ENCODE assay signal across 12 cellular contexts in the genomic region with DNA sequence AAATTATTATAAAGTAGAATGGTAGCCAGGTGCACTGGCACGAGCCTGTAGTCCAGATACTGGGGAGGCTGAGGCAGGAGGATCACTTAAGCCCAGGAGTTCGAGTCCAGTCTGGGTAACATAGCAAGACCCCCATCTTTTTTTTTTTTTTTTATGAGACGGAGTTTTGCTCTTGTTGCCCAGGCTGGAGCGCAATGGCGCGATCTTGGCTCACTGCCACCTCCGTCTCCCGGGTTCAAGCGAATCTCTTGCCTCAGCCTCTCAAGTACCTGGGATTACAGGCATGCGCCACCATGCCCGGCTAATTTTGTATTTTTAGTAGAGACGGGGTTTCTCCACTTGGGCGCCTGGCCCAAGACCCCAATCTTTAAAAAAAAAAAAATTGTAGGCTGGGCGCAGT. TPM values are rescaled to one million over a fixed set of nuclear protein-coding genes. Genes with fewer than 3 reads are reported as not detected.
DNase-seq lines count a peak whose midpoint lies in the region; ATAC-seq, FAIRE-seq and TF ChIP-seq lines count a peak whose summit lies in the region.
"Not testable (repeated sequence)": the region's sequence is repeated elsewhere in the genome, so short reads cannot be mapped to it uniquely, and the experiment has no call there.
"Had no signal": no experiment of that assay in that cellular context is flagged by ENCODE, and none has a peak within 500 bp of the region (broad histone marks: within the 10 kb centered on the region; RNA-seq: fewer than 3 reads in every experiment).

No MANE protein-coding gene starts in this region.

- not testable (repeated sequence) for H3K79me2 ChIP-seq in K562 (ENCODE audit: control insufficient read depth, insufficient read depth, low read length); HepG2 (ENCODE audit: insufficient read depth, low read length)

- not testable (repeated sequence) for TF ChIP-seq POLR2A in K562 (conservative IDR thresholded peaks at IDR 0.05); HepG2 (IDR thresholded peaks at IDR 0.05; ENCODE audit: insufficient read depth in 1 of 2, low read depth in 2 of 2, low read length in 2 of 2)

- H3K9ac ChIP-seq in K562 (ENCODE audit: insufficient read depth in 1 of 2, low read depth in 2 of 2, low read length in 2 of 2); HepG2 (ENCODE audit: insufficient read depth, low read depth, low read length): not testable (repeated sequence)
- peak overlapping the region in 1 of 3 donors; percentile 69 for H3K9ac ChIP-seq in skeletal muscle tissue (ENCODE audit: low read depth in 1 of 3, low read length in 3 of 3)

- 0 out of 2 replicates have a peak overlapping the region, but pooled peaks have one; percentile 1 for H2AFZ ChIP-seq in K562 (ENCODE audit: low read depth, low read length)
- H2AFZ ChIP-seq in HepG2 (ENCODE audit: low read length): not testable (repeated sequence)

- BruUV-seq in K562 (replicated peaks; lab: Mats Ljungman, UMichigan); HepG2 (replicated peaks; lab: Mats Ljungman, UMichigan): not testable (repeated sequence)

- H3K4me2 ChIP-seq in K562 (ENCODE audit: insufficient read depth, low read length): not testable (repeated sequence)
- H3K4me2 ChIP-seq in HepG2 (ENCODE audit: low read depth, low read length): peak overlapping the region; percentile 74; the same call in 1 of the 2 replicates

- H3K27ac ChIP-seq in K562 (ENCODE audit: extremely low read depth, low read depth, low read length); HepG2 (ENCODE audit: extremely low read length, insufficient read depth, low read length): not testable (repeated sequence)
- H3K27ac ChIP-seq in left ventricle myocardium inferior (replicated peaks) (peak overlapping the region; percentile 59), psoas muscle (peak overlapping the region; percentile 86), skeletal muscle tissue (ENCODE audit: low read depth, low read length) (peak overlapping the region; percentile 50)

- WGBS in K562 (ENCODE audit: insufficient coverage, low coverage, missing lambda C conversion rate): 68% methylated on average over 10 of the region's 14 CpGs
- WGBS in HepG2 (ENCODE audit: low lambda C conversion rate): 92% methylated on average over 14 of the region's 14 CpGs
- WGBS in psoas muscle, 3 donors: 58 to 67% (median 62%) methylated on average over 14 of the region's 14 CpGs

- not testable (repeated sequence) for TF ChIP-seq CTCF in K562 (IDR thresholded peaks at IDR 0.05 in 2 of 3, conservative IDR thresholded peaks at IDR 0.05 in 1 of 3; ENCODE audit: insufficient read depth in 2 of 3, low read depth in 1 of 3, low read length in 3 of 3); left ventricle myocardium inferior (IDR thresholded peaks at IDR 0.05; ENCODE audit: borderline replicate concordance); HepG2 (CRISPR knock-in tag; IDR thresholded peaks at IDR 0.05); psoas muscle (IDR thresholded peaks at IDR 0.05)

- H3K9me1 ChIP-seq in K562 (ENCODE audit: control insufficient read depth, insufficient read depth, low read length): not testable (repeated sequence)

- in situ Hi-C loops in K562 (cut with MboI); HepG2 (cut with HindIII; ENCODE audit: extremely low pct_ligation_motif_present, low pct_unique_long_range_greater_than_20kb): not testable (repeated sequence)

- H3K4me1 ChIP-seq in K562 (replicated peaks in 1 of 2; ENCODE audit: control insufficient read depth in 2 of 2, insufficient read depth in 2 of 2, low read length in 2 of 2): peaks cover 4 to 21% of the 10 kb centered on the region in 2 experiments; a peak in 4 of 5 replicates
- peaks cover 55% of the 10 kb centered on the region for H3K4me1 ChIP-seq in left ventricle myocardium inferior
- H3K4me1 ChIP-seq in HepG2 (ENCODE audit: insufficient read depth, low read length): peaks cover 10% of the 10 kb centered on the region
- peaks cover 55% of the 10 kb centered on the region for H3K4me1 ChIP-seq in psoas muscle
- peaks cover 32 to 59% (median 50%) of the 10 kb centered on the region in 3 donors for H3K4me1 ChIP-seq in skeletal muscle tissue (ENCODE audit: control insufficient read depth in 3 of 3, insufficient read depth in 3 of 3, low read length in 3 of 3)

- TF ChIP-seq RAD21 in K562 (CRISPR knock-in tag; conservative IDR thresholded peaks at IDR 0.05 in 1 of 2, IDR thresholded peaks at IDR 0.05 in 1 of 2); HepG2 (CRISPR knock-in tag; IDR thresholded peaks at IDR 0.05): not testable (repeated sequence)

- POLR2A ChIA-PET in K562 (lab: Yijun Ruan, JAX); HepG2 (lab: Yijun Ruan, JAX): not testable (repeated sequence)

- CTCF ChIA-PET in K562 (lab: Yijun Ruan, JAX; ENCODE audit: low intra/inter-chr PET ratio); HepG2 (lab: Yijun Ruan, JAX; ENCODE audit: low intra/inter-chr PET ratio, low total read pairs): not testable (repeated sequence)

- TF ChIP-seq EP300 in K562 (IDR thresholded peaks at IDR 0.05; ENCODE audit: low read length); HepG2 (IDR thresholded peaks at IDR 0.05; ENCODE audit: low read depth in 2 of 2, low read length in 2 of 2); HepG2 (CRISPR knock-in tag; IDR thresholded peaks at IDR 0.05; ENCODE audit: borderline replicate concordance): not testable (repeated sequence)

- intact Hi-C loops in K562 (cut with micrococcal nuclease); left ventricle myocardium inferior (cut with micrococcal nuclease); HepG2 (cut with micrococcal nuclease; ENCODE audit: unreplicated experiment); psoas muscle (cut with DNase I): not testable (repeated sequence)

- not testable (repeated sequence) for FAIRE-seq in K562 (lab: Jason Lieb, UNC); HepG2 (lab: Jason Lieb, UNC)

- not testable (repeated sequence) for H4K20me1 ChIP-seq in K562 (replicated peaks; ENCODE audit: control insufficient read depth, insufficient read depth, low read length); HepG2 (ENCODE audit: insufficient read depth, low read length)

- H3K4me3 ChIP-seq in K562; HepG2 (replicated peaks in 1 of 3; ENCODE audit: insufficient read depth in 1 of 3, low read depth in 2 of 3, low read length in 3 of 3); psoas muscle: not testable (repeated sequence)
- H3K4me3 ChIP-seq in left ventricle myocardium inferior (peak overlapping the region; percentile 4), skeletal muscle tissue (ENCODE audit: low read length in 3 of 3) (peak overlapping the region in 1 of 3 donors; percentile 35)

- not testable (repeated sequence) for ATAC-seq in K562, HepG2, psoas muscle

- H3K36me3 ChIP-seq in K562 (ENCODE audit: control insufficient read depth, insufficient read depth, low read length); HepG2 (replicated peaks in 1 of 2; ENCODE audit: control insufficient read depth in 1 of 2, insufficient read depth in 2 of 2, low read length in 2 of 2): not testable (repeated sequence)
- H3K36me3 ChIP-seq in left ventricle myocardium inferior (peaks cover 66% of the 10 kb centered on the region), psoas muscle (ENCODE audit: insufficient read depth in 1 of 2, low read depth in 1 of 2) (peaks cover 0 to 81% of the 10 kb centered on the region in 2 donors), skeletal muscle tissue (ENCODE audit: control insufficient read depth in 3 of 3, insufficient read depth in 3 of 3, low read length in 3 of 3) (peaks cover 35 to 70% (median 53%) of the 10 kb centered on the region in 3 donors)

- not testable (repeated sequence) for H3K27me3 ChIP-seq in K562 (ENCODE audit: control insufficient read depth in 2 of 2, insufficient read depth in 2 of 2, low read length in 2 of 2); psoas muscle (ENCODE audit: insufficient read depth in 3 of 3, low read length in 2 of 3); skeletal muscle tissue (ENCODE audit: control insufficient read depth in 3 of 3, insufficient read depth in 3 of 3, low read length in 3 of 3)
- H3K27me3 ChIP-seq in left ventricle myocardium inferior (ENCODE audit: low read depth) (peaks cover 11% of the 10 kb centered on the region), HepG2 (ENCODE audit: control insufficient read depth in 1 of 2, insufficient read depth in 2 of 2, low read length in 2 of 2) (peaks cover 3 to 34% of the 10 kb centered on the region in 2 experiments; a peak in 4 of 5 replicates)

- not testable (repeated sequence) for H3K9me3 ChIP-seq in K562 (replicated peaks; ENCODE audit: control insufficient read depth, insufficient read depth, low read depth, low read length); left ventricle myocardium inferior (replicated peaks); HepG2 (ENCODE audit: low read length); psoas muscle; skeletal muscle tissue (ENCODE audit: control insufficient read depth in 3 of 3, low read length in 3 of 3)

- peak; percentile 16 for DNase-seq in NCI-H1105 (lab: John Stamatoyannopoulos, UW)
- DNase-seq in K562 (ENCODE audit: extremely low read depth in 1 of 4, low spot score in 3 of 4); left ventricle myocardium inferior; HepG2 (ENCODE audit: low spot score); psoas muscle: not testable (repeated sequence)

RNA-seq across cellular contexts. Expression of a gene that starts 10.4 kb away (rescaled TPM):
- not detected in 2 replicates for total RNA-seq in K562 (2011; cell fraction: chromatin; rRNA removed; ENCODE audit: low replicate concordance)
- total RNA-seq in K562 (2011; cell fraction: nucleolus; rRNA removed): not detected in 2 replicates
- total RNA-seq in K562 (2011; cell fraction: nucleoplasm; rRNA removed): not detected in 2 replicates
- total RNA-seq in K562 (2014; rRNA removed) (not detected in 2 replicates), K562 (2014; rRNA removed; fragmentation: Illumina TruSeq; extraction: Trizol) (not detected in 2 replicates), K562 (2015; rRNA removed; fragmentation: Illumina TruSeq; extraction: Trizol) (0.14 and 0.15 TPM in 2 replicates), K562 (2021) (0.09 and 0.11 TPM in 2 replicates), left ventricle myocardium inferior (3,974 TPM), HepG2 (2016; rRNA removed; fragmentation: Illumina TruSeq; extraction: Trizol) (0.27 and 0.80 TPM in 2 replicates), psoas muscle (over 10,000 TPM in 3 of 4 donors, 1,000 to 10,000 TPM in 1; 9,755 to 16,244 (median 12,984) TPM), skeletal muscle tissue (3,746 TPM)
- polyA plus RNA-seq in K562 (2011; rRNA removed) (0.47 TPM in 1 of 2 replicates, not detected in the other), K562 (2014; fragmentation: Illumina TruSeq; extraction: Trizol) (not detected in 2 replicates), K562 (2014; fragmentation: Nextera tagmentation; extraction: Ambion mirVana) (under 1 TPM; 0.06 TPM), K562 (2014; rRNA removed) (0.08 and 0.17 TPM in 2 replicates), HepG2 (2011; rRNA removed) (0.54 and 0.59 TPM in 2 replicates), psoas muscle (over 10,000 TPM in 2 of 3 donors, 1,000 to 10,000 TPM in 1; 9,503 to 23,818 (median 21,473) TPM)
- 0.22 and 0.62 TPM in 2 replicates for polyA plus RNA-seq in K562 (2011; cell fraction: cytosol; rRNA removed)
- 0.10 and 0.70 TPM in 2 replicates for polyA plus RNA-seq in K562 (2011; cell fraction: nucleus; rRNA removed)
- 0.13 and 0.30 TPM in 2 replicates for polyA plus RNA-seq in K562 (2012)
- polyA minus RNA-seq in K562 (2011; rRNA and poly(A)+ RNA removed): 0.18 TPM in 1 of 2 replicates, not detected in the other
- not detected in 2 replicates for polyA minus RNA-seq in K562 (2011; cell fraction: cytosol; rRNA and poly(A)+ RNA removed)
- 0.33 TPM in 1 of 2 replicates, not detected in the other for polyA minus RNA-seq in K562 (2011; cell fraction: nucleus; rRNA and poly(A)+ RNA removed)
- 0.30 TPM in 1 of 2 replicates, not detected in the other for total RNA-seq in HepG2 (2016; cell fraction: cytosol; rRNA removed; fragmentation: Illumina TruSeq; extraction: Trizol; ENCODE audit: low read depth)
- total RNA-seq in HepG2 (2016; cell fraction: insoluble cytoplasmic fraction; rRNA removed; fragmentation: Illumina TruSeq; extraction: Trizol): 0.25 and 0.58 TPM in 2 replicates
- 0.28 TPM in 2 replicates for total RNA-seq in HepG2 (2016; cell fraction: membrane; rRNA removed; fragmentation: Illumina TruSeq; extraction: Trizol)
- not detected in 2 replicates for total RNA-seq in HepG2 (2016; cell fraction: nucleus; rRNA removed; fragmentation: Illumina TruSeq; extraction: Trizol)
- 0.85 and 1.2 TPM in 2 replicates for polyA plus RNA-seq in HepG2 (2011; cell fraction: cytosol; rRNA removed)
- polyA plus RNA-seq in HepG2 (2011; cell fraction: nucleus; rRNA removed): 0.69 and 0.71 TPM in 2 replicates
- polyA plus RNA-seq in HepG2 (2012): 1.1 and 1.2 TPM in 2 replicates
- polyA plus RNA-seq in HepG2 (2016; cell fraction: cytosol; fragmentation: Illumina TruSeq; extraction: Trizol; ENCODE audit: low read depth): 0.33 TPM in 2 replicates
- polyA plus RNA-seq in HepG2 (2016; cell fraction: insoluble cytoplasmic fraction; fragmentation: Illumina TruSeq; extraction: Trizol; ENCODE audit: low read depth): 0.42 and 0.59 TPM in 2 replicates
- 0.19 and 0.22 TPM in 2 replicates for polyA plus RNA-seq in HepG2 (2016; cell fraction: membrane; fragmentation: Illumina TruSeq; extraction: Trizol; ENCODE audit: low read depth)
- 0.38 and 0.65 TPM in 2 replicates for polyA plus RNA-seq in HepG2 (2016; cell fraction: nucleus; fragmentation: Illumina TruSeq; extraction: Trizol; ENCODE audit: insufficient read depth, low read depth)
- 0.16 TPM in 1 of 2 replicates, not detected in the other for polyA minus RNA-seq in HepG2 (2011; rRNA and poly(A)+ RNA removed; ENCODE audit: low replicate concordance)
- 0.49 TPM in 1 of 2 replicates, not detected in the other for polyA minus RNA-seq in HepG2 (2011; cell fraction: cytosol; rRNA and poly(A)+ RNA removed)
- polyA minus RNA-seq in HepG2 (2011; cell fraction: nucleus; rRNA and poly(A)+ RNA removed): 0.26 TPM in 1 of 2 replicates, not detected in the other
- total RNA-seq: A673; CD4-positive, alpha-beta memory T cell; CD4-positive, CD25-positive, alpha-beta regulatory T cell; CD8-positive, alpha-beta memory T cell had no signal
- polyA plus RNA-seq: AG04450; CD4-positive, alpha-beta memory T cell; CD4-positive, CD25-positive, alpha-beta regulatory T cell had no signal

RNA-seq across cellular contexts. Expression of a gene that starts 28.3 kb away (rescaled TPM):
- 0.86 and 1.9 TPM in 2 replicates for total RNA-seq in K562 (2011; cell fraction: chromatin; rRNA removed; ENCODE audit: low replicate concordance)
- 1.3 and 1.6 TPM in 2 replicates for total RNA-seq in K562 (2011; cell fraction: nucleolus; rRNA removed)
- total RNA-seq in K562 (2011; cell fraction: nucleoplasm; rRNA removed): 1.5 and 1.6 TPM in 2 replicates
- total RNA-seq in K562 (2014; rRNA removed) (1.2 and 1.3 TPM in 2 replicates), K562 (2014; rRNA removed; fragmentation: Illumina TruSeq; extraction: Trizol) (0.22 TPM in 1 of 2 replicates, not detected in the other), K562 (2015; rRNA removed; fragmentation: Illumina TruSeq; extraction: Trizol) (0.19 TPM in 1 of 2 replicates, not detected in the other), K562 (2021) (0.56 and 0.71 TPM in 2 replicates), left ventricle myocardium inferior (not detected), HepG2 (2016; rRNA removed; fragmentation: Illumina TruSeq; extraction: Trizol) (not detected in 2 replicates), psoas muscle (under 1 TPM in 2 of 4 donors, not detected in 2; 0.11 to 0.27 TPM), skeletal muscle tissue (0.52 TPM)
- polyA plus RNA-seq in K562 (2011; rRNA removed) (0.60 and 0.95 TPM in 2 replicates), K562 (2014; fragmentation: Illumina TruSeq; extraction: Trizol) (0.21 and 0.43 TPM in 2 replicates), K562 (2014; fragmentation: Nextera tagmentation; extraction: Ambion mirVana) (under 1 TPM in 1 of 2 experiments, not detected in 1; 0.03 TPM), K562 (2014; rRNA removed) (0.58 and 0.90 TPM in 2 replicates), HepG2 (2011; rRNA removed) (0.13 and 0.26 TPM in 2 replicates), psoas muscle (under 1 TPM in 2 of 3 donors, not detected in 1; 0.03 to 0.05 TPM)
- polyA plus RNA-seq in K562 (2011; cell fraction: cytosol; rRNA removed): 0.80 and 1.6 TPM in 2 replicates
- polyA plus RNA-seq in K562 (2011; cell fraction: nucleus; rRNA removed): 1.0 and 2.1 TPM in 2 replicates
- polyA plus RNA-seq in K562 (2012): 0.55 and 0.86 TPM in 2 replicates
- 0.15 and 0.35 TPM in 2 replicates for polyA minus RNA-seq in K562 (2011; rRNA and poly(A)+ RNA removed)
- 1.0 TPM in 1 of 2 replicates, not detected in the other for polyA minus RNA-seq in K562 (2011; cell fraction: cytosol; rRNA and poly(A)+ RNA removed)
- polyA minus RNA-seq in K562 (2011; cell fraction: nucleus; rRNA and poly(A)+ RNA removed): 0.22 TPM in 1 of 2 replicates, not detected in the other
- not detected in 2 replicates for total RNA-seq in HepG2 (2016; cell fraction: cytosol; rRNA removed; fragmentation: Illumina TruSeq; extraction: Trizol; ENCODE audit: low read depth)
- not detected in 2 replicates for total RNA-seq in HepG2 (2016; cell fraction: insoluble cytoplasmic fraction; rRNA removed; fragmentation: Illumina TruSeq; extraction: Trizol)
- total RNA-seq in HepG2 (2016; cell fraction: membrane; rRNA removed; fragmentation: Illumina TruSeq; extraction: Trizol): not detected in 2 replicates
- not detected in 2 replicates for total RNA-seq in HepG2 (2016; cell fraction: nucleus; rRNA removed; fragmentation: Illumina TruSeq; extraction: Trizol)
- polyA plus RNA-seq in HepG2 (2011; cell fraction: cytosol; rRNA removed): 0.09 and 0.20 TPM in 2 replicates
- 0.37 and 0.40 TPM in 2 replicates for polyA plus RNA-seq in HepG2 (2011; cell fraction: nucleus; rRNA removed)
- 0.15 TPM in 1 of 2 replicates, not detected in the other for polyA plus RNA-seq in HepG2 (2012)
- polyA plus RNA-seq in HepG2 (2016; cell fraction: cytosol; fragmentation: Illumina TruSeq; extraction: Trizol; ENCODE audit: low read depth): not detected in 2 replicates
- not detected in 2 replicates for polyA plus RNA-seq in HepG2 (2016; cell fraction: insoluble cytoplasmic fraction; fragmentation: Illumina TruSeq; extraction: Trizol; ENCODE audit: low read depth)
- not detected in 2 replicates for polyA plus RNA-seq in HepG2 (2016; cell fraction: membrane; fragmentation: Illumina TruSeq; extraction: Trizol; ENCODE audit: low read depth)
- polyA plus RNA-seq in HepG2 (2016; cell fraction: nucleus; fragmentation: Illumina TruSeq; extraction: Trizol; ENCODE audit: insufficient read depth, low read depth): not detected in 2 replicates
- 0.46 TPM in 1 of 2 replicates, not detected in the other for polyA minus RNA-seq in HepG2 (2011; rRNA and poly(A)+ RNA removed; ENCODE audit: low replicate concordance)
- not detected in 2 replicates for polyA minus RNA-seq in HepG2 (2011; cell fraction: cytosol; rRNA and poly(A)+ RNA removed)
- not detected in 2 replicates for polyA minus RNA-seq in HepG2 (2011; cell fraction: nucleus; rRNA and poly(A)+ RNA removed)
- total RNA-seq: CD4-positive, alpha-beta memory T cell; CD8-positive, alpha-beta memory T cell had no signal
- polyA plus RNA-seq: AG04450; CD14-positive monocyte; CD4-positive, alpha-beta memory T cell; CD4-positive, CD25-positive, alpha-beta regulatory T cell; CD8-positive, alpha-beta memory T cell had no signal

RNA-seq across cellular contexts. Expression of a gene that starts 58.1 kb away (rescaled TPM):
- 133 and 285 TPM in 2 replicates for total RNA-seq in K562 (2011; cell fraction: chromatin; rRNA removed; ENCODE audit: low replicate concordance)
- 121 and 134 TPM in 2 replicates for total RNA-seq in K562 (2011; cell fraction: nucleolus; rRNA removed)
- total RNA-seq in K562 (2011; cell fraction: nucleoplasm; rRNA removed): 92.9 and 95.2 TPM in 2 replicates
- total RNA-seq in K562 (2014; rRNA removed) (26.4 and 29.8 TPM in 2 replicates), K562 (2014; rRNA removed; fragmentation: Illumina TruSeq; extraction: Trizol) (12.0 and 15.0 TPM in 2 replicates), K562 (2015; rRNA removed; fragmentation: Illumina TruSeq; extraction: Trizol) (12.9 and 13.9 TPM in 2 replicates), K562 (2021) (55.9 and 57.7 TPM in 2 replicates), left ventricle myocardium inferior (11.4 TPM), HepG2 (2016; rRNA removed; fragmentation: Illumina TruSeq; extraction: Trizol) (20.5 and 25.4 TPM in 2 replicates), psoas muscle (10 to 100 TPM in 3 of 4 donors, 1 to 10 TPM in 1; 9.3 to 16.4 (median 12.5) TPM), skeletal muscle tissue (7.3 TPM)
- polyA plus RNA-seq in K562 (2011; rRNA removed) (23.4 and 52.4 TPM in 2 replicates), K562 (2014; fragmentation: Illumina TruSeq; extraction: Trizol) (28.5 and 32.7 TPM in 2 replicates), K562 (2014; fragmentation: Nextera tagmentation; extraction: Ambion mirVana) (1 to 10 TPM; 2.2 to 2.4 TPM), K562 (2014; rRNA removed) (31.1 and 31.6 TPM in 2 replicates), HepG2 (2011; rRNA removed) (49.2 and 63.4 TPM in 2 replicates), psoas muscle (1 to 10 TPM; 5.0 to 8.3 (median 5.3) TPM)
- 23.5 and 48.2 TPM in 2 replicates for polyA plus RNA-seq in K562 (2011; cell fraction: cytosol; rRNA removed)
- 142 and 172 TPM in 2 replicates for polyA plus RNA-seq in K562 (2011; cell fraction: nucleus; rRNA removed)
- 37.7 and 45.1 TPM in 2 replicates for polyA plus RNA-seq in K562 (2012)
- 51.5 and 54.5 TPM in 2 replicates for polyA minus RNA-seq in K562 (2011; rRNA and poly(A)+ RNA removed)
- polyA minus RNA-seq in K562 (2011; cell fraction: cytosol; rRNA and poly(A)+ RNA removed): 26.8 and 33.6 TPM in 2 replicates
- polyA minus RNA-seq in K562 (2011; cell fraction: nucleus; rRNA and poly(A)+ RNA removed): 37.0 and 57.0 TPM in 2 replicates
- total RNA-seq in HepG2 (2016; cell fraction: cytosol; rRNA removed; fragmentation: Illumina TruSeq; extraction: Trizol; ENCODE audit: low read depth): 4.8 and 6.0 TPM in 2 replicates
- total RNA-seq in HepG2 (2016; cell fraction: insoluble cytoplasmic fraction; rRNA removed; fragmentation: Illumina TruSeq; extraction: Trizol): 17.4 and 24.0 TPM in 2 replicates
- 10.7 and 11.8 TPM in 2 replicates for total RNA-seq in HepG2 (2016; cell fraction: membrane; rRNA removed; fragmentation: Illumina TruSeq; extraction: Trizol)
- 18.4 and 26.1 TPM in 2 replicates for total RNA-seq in HepG2 (2016; cell fraction: nucleus; rRNA removed; fragmentation: Illumina TruSeq; extraction: Trizol)
- 18.2 and 21.9 TPM in 2 replicates for polyA plus RNA-seq in HepG2 (2011; cell fraction: cytosol; rRNA removed)
- polyA plus RNA-seq in HepG2 (2011; cell fraction: nucleus; rRNA removed): 186 and 287 TPM in 2 replicates
- 34.7 and 38.8 TPM in 2 replicates for polyA plus RNA-seq in HepG2 (2012)
- polyA plus RNA-seq in HepG2 (2016; cell fraction: cytosol; fragmentation: Illumina TruSeq; extraction: Trizol; ENCODE audit: low read depth): 6.0 and 6.6 TPM in 2 replicates
- 21.0 and 26.5 TPM in 2 replicates for polyA plus RNA-seq in HepG2 (2016; cell fraction: insoluble cytoplasmic fraction; fragmentation: Illumina TruSeq; extraction: Trizol; ENCODE audit: low read depth)
- 12.1 and 13.4 TPM in 2 replicates for polyA plus RNA-seq in HepG2 (2016; cell fraction: membrane; fragmentation: Illumina TruSeq; extraction: Trizol; ENCODE audit: low read depth)
- polyA plus RNA-seq in HepG2 (2016; cell fraction: nucleus; fragmentation: Illumina TruSeq; extraction: Trizol; ENCODE audit: insufficient read depth, low read depth): 89.8 and 93.0 TPM in 2 replicates
- 22.0 and 75.7 TPM in 2 replicates for polyA minus RNA-seq in HepG2 (2011; rRNA and poly(A)+ RNA removed; ENCODE audit: low replicate concordance)
- polyA minus RNA-seq in HepG2 (2011; cell fraction: cytosol; rRNA and poly(A)+ RNA removed): 19.7 and 20.4 TPM in 2 replicates
- 28.0 and 29.0 TPM in 2 replicates for polyA minus RNA-seq in HepG2 (2011; cell fraction: nucleus; rRNA and poly(A)+ RNA removed)

Comparison
In these comparisons a context has a peak if more than half of its experiments do, and no peak if none do; other contexts are left out.
1. RNA of a gene that starts 10.4 kb away (total RNA-seq): 9,755 to 16,244 TPM in psoas muscle, 3,974 TPM in left ventricle myocardium inferior (single experiment) and 3,746 TPM in skeletal muscle tissue (single experiment); 0.25 to 0.80 TPM in HepG2 and 0.09 to 0.15 TPM in K562; every median in the first group is over 1,000 times any median in the second.